Comparison of ENCODE assay signal across 10 cellular contexts in genomic region chr10:122114156-122114747, GRCh38.
A peak's percentile ranks its signal among the peaks of the same experiment; 100 is the strongest.
DNase-seq lines count a peak whose midpoint lies in the region; ATAC-seq and TF ChIP-seq lines count a peak whose summit lies in the region.
"Had no signal": no experiment of that assay in that cellular context is flagged by ENCODE, and none has a peak within 500 bp of the region (broad histone marks: within the 10 kb centered on the region; RNA-seq: fewer than 3 reads in every experiment).

No MANE protein-coding gene starts in this region.

- H3K27ac Mint-ChIP-seq in activated T-cell treated with anti-CD3 and anti-CD28 coated beads, Interleukin-2, amount 50 U/mL, for 72 hours, result no peak overlapping the region
- H3K27ac Mint-ChIP-seq: stimulated activated naive CD8-positive, alpha-beta T cell treated with anti-CD3 and anti-CD28 coated beads, Interleukin-15, Interleukin-2, amounts not matched to agents 100 ng/mL and 50 ng/mL, for 24 hours had no signal

- peak overlapping the region; percentile 52 to 69 for H3K4me3 Mint-ChIP-seq in activated T-cell treated with anti-CD3 and anti-CD28 coated beads, Interleukin-2, amount 50 U/mL, for 72 hours
- no peak overlapping the region for H3K4me3 Mint-ChIP-seq in activated T-cell treated with anti-CD3 and anti-CD28 coated beads, Interleukin-2, amount 50 U/mL, for 4 hours

- no peaks in the 10 kb centered on the region for H3K36me3 Mint-ChIP-seq in activated T-cell treated with anti-CD3 and anti-CD28 coated beads, Interleukin-2, amount 50 U/mL, for 72 hours (ENCODE audit: insufficient read depth in 2 of 2)
- no peaks in the 10 kb centered on the region for H3K36me3 Mint-ChIP-seq in activated T-cell treated with anti-CD3 and anti-CD28 coated beads, Interleukin-2, amount 50 U/mL, for 4 hours (ENCODE audit: insufficient read depth)

- H3K4me3 ChIP-seq in epithelial cell of esophagus (ENCODE audit: low read length) (peak overlapping the region; percentile 64), mucosa of rectum (ENCODE audit: low read length in 2 of 2) (peak overlapping the region; percentile 80 to 81), urinary bladder (ENCODE audit: low read depth, low read length) (no peak overlapping the region)

- H3K9me3 Mint-ChIP-seq in activated T-cell treated with anti-CD3 and anti-CD28 coated beads, Interleukin-2, amount 50 U/mL, for 72 hours, result no peaks in the 10 kb centered on the region
- H3K9me3 Mint-ChIP-seq in activated T-cell treated with anti-CD3 and anti-CD28 coated beads, Interleukin-2, amount 50 U/mL, for 4 hours, result no peaks in the 10 kb centered on the region
- H3K9me3 Mint-ChIP-seq: stimulated activated naive CD8-positive, alpha-beta T cell treated with anti-CD3 and anti-CD28 coated beads, Interleukin-15, Interleukin-2, amounts not matched to agents 100 ng/mL and 50 ng/mL, for 24 hours had no signal

- no peaks in the 10 kb centered on the region for H3K4me1 Mint-ChIP-seq in activated T-cell treated with anti-CD3 and anti-CD28 coated beads, Interleukin-2, amount 50 U/mL, for 72 hours (ENCODE audit: low read depth)
- peaks cover 4% of the 10 kb centered on the region for H3K4me1 Mint-ChIP-seq in activated T-cell treated with anti-CD3 and anti-CD28 coated beads, Interleukin-2, amount 50 U/mL, for 4 hours (ENCODE audit: low read depth)

- no peak for TF ChIP-seq CTCF in epithelial cell of esophagus (IDR thresholded peaks at IDR 0.05; ENCODE audit: insufficient read depth, low read depth, low read length, missing control alignments)

- DNase-seq in activated T-cell treated with anti-CD3 and anti-CD28 coated beads, Interleukin-2, amount 50 U/mL, for 72 hours, result no peak
- no peak for DNase-seq in activated T-cell treated with anti-CD3 and anti-CD28 coated beads, Interleukin-2, amount 50 U/mL, for 4 hours
- no peak for DNase-seq in epithelial cell of esophagus (ENCODE audit: low read depth)
- DNase-seq in OCI-M1 (lab: John Stamatoyannopoulos, UW), result no peak
- DNase-seq: NCI-H774 had no signal

- H3K4me1 ChIP-seq in mucosa of rectum (ENCODE audit: control insufficient read depth in 2 of 2, insufficient read depth in 2 of 2, low read length in 2 of 2) (peaks cover 20 to 26% of the 10 kb centered on the region in 2 donors), urinary bladder (ENCODE audit: insufficient read depth) (no peaks in the 10 kb centered on the region)

- no peaks in the 10 kb centered on the region for H3K27me3 ChIP-seq in mucosa of rectum (ENCODE audit: control insufficient read depth in 2 of 2, insufficient read depth in 2 of 2, low read length in 2 of 2)

- H3K27ac ChIP-seq in mucosa of rectum (ENCODE audit: low read depth in 2 of 2, low read length in 2 of 2) (peak overlapping the region; percentile 91 to 98), urinary bladder (ENCODE audit: low read depth) (peak overlapping the region; percentile 95)

- H3K27me3 Mint-ChIP-seq in activated T-cell treated with anti-CD3 and anti-CD28 coated beads, Interleukin-2, amount 50 U/mL, for 72 hours (ENCODE audit: low read depth), result peaks cover 44% of the 10 kb centered on the region
- H3K27me3 Mint-ChIP-seq in activated T-cell treated with anti-CD3 and anti-CD28 coated beads, Interleukin-2, amount 50 U/mL, for 4 hours (ENCODE audit: low read depth), result peaks cover 46% of the 10 kb centered on the region

- peak overlapping the region; percentile 83 to 97 for H3K9ac ChIP-seq in mucosa of rectum (ENCODE audit: low read depth in 1 of 2, low read length in 2 of 2)

- no peaks in the 10 kb centered on the region for H3K9me3 ChIP-seq in mucosa of rectum (ENCODE audit: control insufficient read depth in 2 of 2, low read length in 2 of 2)

- ATAC-seq in activated T-cell treated with anti-CD3 and anti-CD28 coated beads, Interleukin-2, amount 50 U/mL, for 72 hours (replicated peaks in 1 of 2), result no peak
- ATAC-seq in activated T-cell treated with anti-CD3 and anti-CD28 coated beads, Interleukin-2, amount 50 U/mL, for 4 hours, result no peak
- ATAC-seq in GM21526 (IDR thresholded peaks at IDR 0.05; ENCODE audit: low FRiP score, unreplicated experiment), result no peak
- no peak for ATAC-seq in GM21381 (IDR thresholded peaks at IDR 0.05; ENCODE audit: unreplicated experiment)

- 35% methylated on average over 13 of the region's 13 CpGs for whole genome bisulfite sequencing in urinary bladder

- no peaks in the 10 kb centered on the region for H3K36me3 ChIP-seq in mucosa of rectum (ENCODE audit: control insufficient read depth in 2 of 2, insufficient read depth in 2 of 2, low read length in 2 of 2)
- H3K36me3 ChIP-seq in urinary bladder (ENCODE audit: insufficient read depth), result no peaks in the 10 kb centered on the region
